Comparison of ENCODE assay signal across 12 cellular contexts in genomic region chr5:415928-416635, GRCh38. TPM values are rescaled to one million over a fixed set of nuclear protein-coding genes. Genes with fewer than 3 reads are reported as not detected.
A peak's percentile ranks its signal among the peaks of the same experiment; 100 is the strongest.
DNase-seq lines count a peak whose midpoint lies in the region; TF ChIP-seq lines count a peak whose summit lies in the region.
"Had no signal": no experiment of that assay in that cellular context is flagged by ENCODE, and none has a peak within 500 bp of the region (broad histone marks: within the 10 kb centered on the region; RNA-seq: fewer than 3 reads in every experiment).

No MANE protein-coding gene starts in this region.

- H3K4me1 Mint-ChIP-seq in endodermal cell (peaks cover 16% of the 10 kb centered on the region), neural progenitor cell (peaks cover 49% of the 10 kb centered on the region), MCF 10A (ENCODE audit: insufficient read depth, unreplicated experiment) (peaks cover 9% of the 10 kb centered on the region)
- peaks cover 10% of the 10 kb centered on the region for H3K4me1 Mint-ChIP-seq in activated naive CD4-positive, alpha-beta T cell treated with anti-CD3 and anti-CD28 coated beads, Interleukin-2, amount 10 ng/mL, durations not matched to agents 7 days and 5 days

- H3K9me3 ChIP-seq in BLaER1 treated with 17β-estradiol and CSF1 and Interleukin-3, amounts not matched to agents 10 nM and 100 nM (replicated peaks in 1 of 11) = peaks cover 0 to 5% (median 2%) of the 10 kb centered on the region in 11 experiments; a peak in 9 of 22 replicates
- no peaks in the 10 kb centered on the region for H3K9me3 ChIP-seq in HUES64 (ENCODE audit: insufficient read depth, low read depth, low read length)
- no peaks in the 10 kb centered on the region for H3K9me3 ChIP-seq in endodermal cell (ENCODE audit: control insufficient read depth, low read length)
- H3K9me3 ChIP-seq in neural progenitor cell (ENCODE audit: low read depth) = no peaks in the 10 kb centered on the region
- H3K9me3 ChIP-seq: BE2C, neutrophil had no signal

- H3K27me3 Mint-ChIP-seq in endodermal cell (ENCODE audit: insufficient read depth) (no peaks in the 10 kb centered on the region), neural progenitor cell (ENCODE audit: insufficient read depth, low read depth) (peaks cover 19% of the 10 kb centered on the region), MCF 10A (ENCODE audit: insufficient read depth, unreplicated experiment) (no peaks in the 10 kb centered on the region)
- H3K27me3 Mint-ChIP-seq in activated naive CD4-positive, alpha-beta T cell treated with anti-CD3 and anti-CD28 coated beads, Interleukin-2, amount 10 ng/mL, durations not matched to agents 7 days and 5 days = no peaks in the 10 kb centered on the region

- H3K79me2 ChIP-seq in neural progenitor cell (ENCODE audit: low read depth) = no peaks in the 10 kb centered on the region

- H3K9me3 Mint-ChIP-seq in endodermal cell (no peaks in the 10 kb centered on the region), neural progenitor cell (no peaks in the 10 kb centered on the region), MCF 10A (ENCODE audit: unreplicated experiment) (no peaks in the 10 kb centered on the region)
- H3K9me3 Mint-ChIP-seq in activated naive CD4-positive, alpha-beta T cell treated with anti-CD3 and anti-CD28 coated beads, Interleukin-2, amount 10 ng/mL, durations not matched to agents 7 days and 5 days = no peaks in the 10 kb centered on the region

- peak overlapping the region; percentile 9 for H2AFZ ChIP-seq in neural progenitor cell (replicated peaks)

- no peak overlapping the region for H3K4me3 ChIP-seq in BLaER1 treated with 17β-estradiol and CSF1 and Interleukin-3, amounts not matched to agents 10 nM and 100 nM
- H3K4me3 ChIP-seq in HUES64 (ENCODE audit: low read length) (0 out of 2 replicates have a peak overlapping the region, but pooled peaks have one; percentile 22), endodermal cell (ENCODE audit: low read length) (no peak overlapping the region), neural progenitor cell (no peak overlapping the region)

- intact Hi-C loops in MCF 10A (cut with micrococcal nuclease) = no loop called here

- H3F3A ChIP-seq in neural progenitor cell (ENCODE audit: low read depth) = no peaks in the 10 kb centered on the region

- H3K36me3 Mint-ChIP-seq in endodermal cell (ENCODE audit: low read depth) = no peaks in the 10 kb centered on the region
- no peaks in the 10 kb centered on the region for H3K36me3 Mint-ChIP-seq in neural progenitor cell
- no peaks in the 10 kb centered on the region for H3K36me3 Mint-ChIP-seq in MCF 10A (ENCODE audit: insufficient read depth, unreplicated experiment)
- peaks cover 1% of the 10 kb centered on the region for H3K36me3 Mint-ChIP-seq in activated naive CD4-positive, alpha-beta T cell treated with anti-CD3 and anti-CD28 coated beads, Interleukin-2, amount 10 ng/mL, durations not matched to agents 7 days and 5 days

- DNase-seq in endodermal cell (peak; percentile 68), neural progenitor cell (ENCODE audit: low spot score) (peak; percentile 20), T-helper 9 cell (no peak), MCF 10A (ENCODE audit: unreplicated experiment) (no peak), hippocampal formation (lab: John Stamatoyannopoulos, UW) (no peak)
- DNase-seq in activated naive CD4-positive, alpha-beta T cell treated with anti-CD3 and anti-CD28 coated beads, Interleukin-2, amount 10 ng/mL, durations not matched to agents 7 days and 5 days = no peak
- DNase-seq: NCI-H2107; stimulated activated CD4-positive, alpha-beta T cell treated with anti-CD3 and anti-CD28 coated beads, Interleukin-4, amount 100 ng/mL, for 4 hours had no signal

- TF ChIP-seq CTCF in endodermal cell (conservative IDR thresholded peaks at IDR 0.05) = no peak
- TF ChIP-seq CTCF in neural progenitor cell (IDR thresholded peaks at IDR 0.05) = no peak
- TF ChIP-seq CTCF in MCF 10A (IDR thresholded peaks at IDR 0.05; ENCODE audit: unreplicated experiment) = no peak

- H3K4me1 ChIP-seq in BLaER1 treated with 17β-estradiol and CSF1 and Interleukin-3, amounts not matched to agents 10 nM and 100 nM = peaks cover 25 to 60% (median 41%) of the 10 kb centered on the region in 10 experiments
- H3K4me1 ChIP-seq in HUES64 (ENCODE audit: insufficient read depth, low read length) (peaks cover 15% of the 10 kb centered on the region), endodermal cell (ENCODE audit: control insufficient read depth, insufficient read depth, low read length) (peaks cover 8% of the 10 kb centered on the region), neural progenitor cell (peaks cover 4% of the 10 kb centered on the region)

- POLR2A ChIA-PET in MCF 10A (lab: Yijun Ruan, JAX) = interaction anchor here (0.7 kb wide), 1 partner anchor 9 kb away, joined by 3 read pairs; no protein-coding TSS in a partner anchor

- no peaks in the 10 kb centered on the region; a peak in 1 of 22 replicates for H4K20me1 ChIP-seq in BLaER1 treated with 17β-estradiol and CSF1 and Interleukin-3, amounts not matched to agents 10 nM and 100 nM
- no peaks in the 10 kb centered on the region for H4K20me1 ChIP-seq in neural progenitor cell (ENCODE audit: low read depth)

- no peaks in the 10 kb centered on the region for H3K27me3 ChIP-seq in BLaER1 treated with 17β-estradiol and CSF1 and Interleukin-3, amounts not matched to agents 10 nM and 100 nM
- H3K27me3 ChIP-seq in HUES64 (ENCODE audit: insufficient read depth, low read length) (no peaks in the 10 kb centered on the region), endodermal cell (ENCODE audit: control insufficient read depth, insufficient read depth, low read length, poor library complexity, severe bottlenecking) (no peaks in the 10 kb centered on the region), neural progenitor cell (no peaks in the 10 kb centered on the region)
- H3K27me3 ChIP-seq: BE2C, neutrophil had no signal

- H3K27ac Mint-ChIP-seq in endodermal cell (peak overlapping the region; percentile 37), neural progenitor cell (peak overlapping the region; percentile 93), MCF 10A (ENCODE audit: low read depth, unreplicated experiment) (no peak overlapping the region)
- no peak overlapping the region for H3K27ac Mint-ChIP-seq in activated naive CD4-positive, alpha-beta T cell treated with anti-CD3 and anti-CD28 coated beads, Interleukin-2, amount 10 ng/mL, durations not matched to agents 7 days and 5 days

- H3K36me3 ChIP-seq in BLaER1 treated with 17β-estradiol and CSF1 and Interleukin-3, amounts not matched to agents 10 nM and 100 nM = no peaks in the 10 kb centered on the region
- H3K36me3 ChIP-seq in HUES64 (ENCODE audit: insufficient read depth, low read length) (no peaks in the 10 kb centered on the region), endodermal cell (ENCODE audit: control insufficient read depth, insufficient read depth, low read length) (no peaks in the 10 kb centered on the region), neural progenitor cell (no peaks in the 10 kb centered on the region)
- H3K36me3 ChIP-seq: BE2C, neutrophil had no signal

- H3K4me3 Mint-ChIP-seq in endodermal cell = no peak overlapping the region
- H3K4me3 Mint-ChIP-seq in neural progenitor cell = no peak overlapping the region
- no peak overlapping the region for H3K4me3 Mint-ChIP-seq in MCF 10A (ENCODE audit: unreplicated experiment)
- no peak overlapping the region for H3K4me3 Mint-ChIP-seq in activated naive CD4-positive, alpha-beta T cell treated with anti-CD3 and anti-CD28 coated beads, Interleukin-2, amount 10 ng/mL, durations not matched to agents 7 days and 5 days

- no TSS peak for BruUV-seq in MCF 10A (replicated peaks; lab: Mats Ljungman, UMichigan)

- H3K27ac ChIP-seq in BLaER1 treated with 17β-estradiol and CSF1 and Interleukin-3, amounts not matched to agents 10 nM and 100 nM = peak overlapping the region in 2 of 11 experiments; percentile 73 to 76; a peak in 2 of 22 replicates
- H3K27ac ChIP-seq in HUES64 (ENCODE audit: low read depth, low read length) (peak overlapping the region; percentile 84; the same call in 1 of the 2 replicates), endodermal cell (ENCODE audit: low read depth, low read length) (peak overlapping the region; percentile 95), neural progenitor cell (no peak overlapping the region)
- H3K27ac ChIP-seq: neutrophil had no signal

- CTCF ChIA-PET in MCF 10A (lab: Yijun Ruan, JAX) = no interaction called here
- CTCF ChIA-PET in activated naive CD4-positive, alpha-beta T cell treated with anti-CD3 and anti-CD28 coated beads, Interleukin-2, amount 10 ng/mL, durations not matched to agents 7 days and 5 days (lab: Charles Lee) = interaction anchor here (1.1 kb wide), 1 partner anchor 9 kb away, joined by 3 read pairs; no protein-coding TSS in a partner anchor

- peak overlapping the region in 7 of 11 experiments; percentile 67 to 78 (median 76); a peak in 9 of 22 replicates for H3K9ac ChIP-seq in BLaER1 treated with 17β-estradiol and CSF1 and Interleukin-3, amounts not matched to agents 10 nM and 100 nM
- peak overlapping the region; percentile 73 for H3K9ac ChIP-seq in HUES64 (ENCODE audit: low read depth, low read length)
- no peak overlapping the region for H3K9ac ChIP-seq in endodermal cell (ENCODE audit: extremely low read depth, low read length, poor library complexity, severe bottlenecking)
- no peak overlapping the region for H3K9ac ChIP-seq in neural progenitor cell

- H3K4me2 ChIP-seq in BLaER1 treated with 17β-estradiol and CSF1 and Interleukin-3, amounts not matched to agents 10 nM and 100 nM = peak overlapping the region; percentile 55 to 88 (median 70)
- peak overlapping the region; percentile 14 for H3K4me2 ChIP-seq in neural progenitor cell

- 84% methylated on average over 24 of the region's 24 CpGs for WGBS in HUES64
- WGBS in endodermal cell (ENCODE audit: insufficient coverage in 1 of 2, insufficient read length in 1 of 2), 2 experiments = 87 to 89% methylated on average over 19 to 24 of the region's 24 CpGs

RNA-seq across cellular contexts. Expression of gene EXOC3, which starts 26.9 kb away (rescaled TPM):
- 28.1 TPM for polyA plus RNA-seq in HUES64 (2013, experiment 1 of 2)
- 26.7 TPM for polyA plus RNA-seq in HUES64 (2013, experiment 2 of 2)
- total RNA-seq in endodermal cell (10 to 100 TPM; 38.6 to 53.7 TPM), neural progenitor cell (ENCODE audit: low replicate concordance) (19.2 and 37.6 TPM in 2 replicates), MCF 10A (2022) (44.1 and 49.6 TPM in 2 replicates)
- 41.4 TPM for polyA plus RNA-seq in endodermal cell (2013, experiment 1 of 2)
- 38.3 TPM for polyA plus RNA-seq in endodermal cell (2013, experiment 2 of 2)

Comparison
In these comparisons a context has a peak if more than half of its experiments do, and no peak if none do; other contexts are left out.
1. H3K9ac ChIP-seq: peak in BLaER1 treated with 17β-estradiol and CSF1 and Interleukin-3, amounts not matched to agents 10 nM and 100 nM (7 of 11) and HUES64 (single experiment); none in endodermal cell (single experiment) and neural progenitor cell (single experiment).
2. DNase-seq: peak in endodermal cell (single experiment) and neural progenitor cell (single experiment); none in T-helper 9 cell (single experiment), MCF 10A (single experiment), hippocampal formation (0 of 2) and activated naive CD4-positive, alpha-beta T cell treated with anti-CD3 and anti-CD28 coated beads, Interleukin-2, amount 10 ng/mL, durations not matched to agents 7 days and 5 days (single experiment).
3. H3K27ac Mint-ChIP-seq: peak in endodermal cell (single experiment) and neural progenitor cell (single experiment); none in MCF 10A (single experiment) and activated naive CD4-positive, alpha-beta T cell treated with anti-CD3 and anti-CD28 coated beads, Interleukin-2, amount 10 ng/mL, durations not matched to agents 7 days and 5 days (single experiment).